Comparison of ENCODE assay signal across 9 cellular contexts in genomic region chr17:68539536-68540469, GRCh38. TPM values are rescaled to one million over a fixed set of nuclear protein-coding genes. Genes with fewer than 3 reads are reported as not detected.
DNase-seq lines count a peak whose midpoint lies in the region; ATAC-seq, FAIRE-seq and TF ChIP-seq lines count a peak whose summit lies in the region.
"Had no signal": no experiment of that assay in that cellular context is flagged by ENCODE, and none has a peak within 500 bp of the region (broad histone marks: within the 10 kb centered on the region; RNA-seq: fewer than 3 reads in every experiment).

No MANE protein-coding gene starts in this region.

- peak; percentile 34 for ATAC-seq in Right ventricle myocardium inferior
- peak; percentile 33 for ATAC-seq in aorta (ENCODE audit: low FRiP score)
- ATAC-seq in omental fat pad (ENCODE audit: low FRiP score): no peak

- 56 to 65% methylated on average over 20 of the region's 20 CpGs for WGBS in aorta, 2 donors

- no peak overlapping the region for H3K4me3 ChIP-seq in WERI-Rb-1 (ENCODE audit: low read depth, low read length)
- H3K4me3 ChIP-seq in kidney (ENCODE audit: low read length in 2 of 2): no peak overlapping the region
- no peak overlapping the region for H3K4me3 ChIP-seq in aorta (ENCODE audit: low read length in 2 of 2)

- no peak overlapping the region for H3K9ac ChIP-seq in kidney (ENCODE audit: low read length in 2 of 2)

- no peak overlapping the region for H3K27ac Mint-ChIP-seq in activated CD4-positive, alpha-beta T cell treated with anti-CD3 and anti-CD28 coated beads, Interleukin-2, amount 10 ng/mL, durations not matched to agents 24 days and 14 days

- TF ChIP-seq CTCF in WERI-Rb-1 (IDR thresholded peaks at IDR 0.05; ENCODE audit: low read depth, low read length): 0 out of 2 replicates have a peak, but pooled peaks have one; percentile 18
- TF ChIP-seq CTCF in kidney (IDR thresholded peaks at IDR 0.05; ENCODE audit: borderline replicate concordance, extremely low read depth, insufficient read depth): peak; percentile 23
- TF ChIP-seq CTCF in omental fat pad (IDR thresholded peaks at IDR 0.05): no peak

- H3K27me3 Mint-ChIP-seq in activated CD4-positive, alpha-beta T cell treated with anti-CD3 and anti-CD28 coated beads, Interleukin-2, amount 10 ng/mL, durations not matched to agents 24 days and 14 days: no peaks in the 10 kb centered on the region

- no peaks in the 10 kb centered on the region for H3K9me3 ChIP-seq in WERI-Rb-1 (ENCODE audit: severe bottlenecking)
- H3K9me3 ChIP-seq in kidney (ENCODE audit: control insufficient read depth in 1 of 2, low read length in 2 of 2): no peaks in the 10 kb centered on the region
- H3K9me3 ChIP-seq in aorta (ENCODE audit: control insufficient read depth, low read length): no peaks in the 10 kb centered on the region

- no peak overlapping the region for H3K27ac ChIP-seq in WERI-Rb-1
- no peak overlapping the region for H3K27ac ChIP-seq in kidney (ENCODE audit: low read depth in 2 of 2, low read length in 2 of 2)
- H3K27ac ChIP-seq in aorta (ENCODE audit: low read depth in 1 of 2, low read length in 2 of 2): no peak overlapping the region

- DNase-seq in Right ventricle myocardium inferior (ENCODE audit: missing footprints) (peak; percentile 68), cardiac septum (ENCODE audit: low spot score) (no peak), WERI-Rb-1 (no peak), kidney (no peak), aorta (no peak), HPDE6-E6E7 (ENCODE audit: extremely low spot score) (no peak), omental fat pad (ENCODE audit: low spot score) (no peak)
- no peak for DNase-seq in activated CD4-positive, alpha-beta T cell treated with anti-CD3 and anti-CD28 coated beads, Interleukin-2, amount 10 ng/mL, durations not matched to agents 24 days and 14 days

- peaks cover 2% of the 10 kb centered on the region for H3K4me1 Mint-ChIP-seq in activated CD4-positive, alpha-beta T cell treated with anti-CD3 and anti-CD28 coated beads, Interleukin-2, amount 10 ng/mL, durations not matched to agents 24 days and 14 days

- H3K36me3 Mint-ChIP-seq in activated CD4-positive, alpha-beta T cell treated with anti-CD3 and anti-CD28 coated beads, Interleukin-2, amount 10 ng/mL, durations not matched to agents 24 days and 14 days (ENCODE audit: low read depth): peaks cover 22% of the 10 kb centered on the region

- H3K27me3 ChIP-seq in WERI-Rb-1 (ENCODE audit: insufficient read depth, low read depth, severe bottlenecking) (no peaks in the 10 kb centered on the region), aorta (ENCODE audit: control insufficient read depth in 1 of 2, insufficient read depth in 2 of 2, low read length in 1 of 2) (no peaks in the 10 kb centered on the region)

- FAIRE-seq in kidney (lab: Jason Lieb, UNC): no peak
- FAIRE-seq: islet of Langerhans had no signal

- intact Hi-C loops in Right ventricle myocardium inferior (cut with DNase I) (loop anchor here (5.0 to 10.0 kb wide), 2 partner anchors 55 to 217 kb away; no protein-coding TSS in a partner anchor), cardiac septum (cut with DNase I) (loop anchor here (5.0 to 10.0 kb wide), 2 partner anchors 62 to 225 kb away; partner anchors contain the start of gene FAM20A), kidney (cut with DNase I) (loop anchor here (10.0 kb wide), 1 partner anchor 75 kb away; no protein-coding TSS in a partner anchor), aorta (cut with DNase I) (loop anchor here in 1 of 2 donors (10.0 kb wide), 1 partner anchor 215 kb away; no protein-coding TSS in a partner anchor)
- intact Hi-C loops in activated CD4-positive, alpha-beta T cell treated with anti-CD3 and anti-CD28 coated beads, Interleukin-2, amount 10 ng/mL, durations not matched to agents 24 days and 14 days (cut with micrococcal nuclease): no loop called here

- H3K36me3 ChIP-seq in WERI-Rb-1 (peaks cover 37% of the 10 kb centered on the region), kidney (ENCODE audit: control insufficient read depth in 1 of 2, insufficient read depth in 2 of 2, low read length in 2 of 2) (peaks cover 18 to 23% of the 10 kb centered on the region in 2 donors), aorta (ENCODE audit: control insufficient read depth in 1 of 2, insufficient read depth in 2 of 2, low read length in 1 of 2) (peaks cover 0 to 4% of the 10 kb centered on the region in 2 donors)

- peaks cover 0 to 3% of the 10 kb centered on the region in 2 donors for H3K4me1 ChIP-seq in kidney (ENCODE audit: control insufficient read depth in 1 of 2, insufficient read depth in 1 of 2, low read depth in 1 of 2, low read length in 2 of 2)
- no peaks in the 10 kb centered on the region for H3K4me1 ChIP-seq in aorta (ENCODE audit: control insufficient read depth in 1 of 2, insufficient read depth in 2 of 2, low read length in 2 of 2)

- H3K9me3 Mint-ChIP-seq in activated CD4-positive, alpha-beta T cell treated with anti-CD3 and anti-CD28 coated beads, Interleukin-2, amount 10 ng/mL, durations not matched to agents 24 days and 14 days: no peaks in the 10 kb centered on the region

- H3K4me3 Mint-ChIP-seq in activated CD4-positive, alpha-beta T cell treated with anti-CD3 and anti-CD28 coated beads, Interleukin-2, amount 10 ng/mL, durations not matched to agents 24 days and 14 days: no peak overlapping the region

RNA-seq across cellular contexts. Expression of gene PRKAR1A, which starts 27.6 kb away (rescaled TPM):
- 584 TPM for total RNA-seq in Right ventricle myocardium inferior
- total RNA-seq in cardiac septum: 967 TPM
- total RNA-seq in kidney: 340 TPM
- polyA plus RNA-seq in kidney (ENCODE audit: insufficient read depth, low read depth, low replicate concordance): 92.3 TPM
- total RNA-seq in aorta: 100 to 1,000 TPM; 251 to 297 TPM
- 100 to 1,000 TPM in 1 of 2 donors, 10 to 100 TPM in 1; 97.0 to 104 TPM for polyA plus RNA-seq in aorta
- 100 to 1,000 TPM; 352 to 561 (median 476) TPM for total RNA-seq in omental fat pad
- 194 and 207 TPM in 2 replicates for total RNA-seq in activated CD4-positive, alpha-beta T cell treated with anti-CD3 and anti-CD28 coated beads, Interleukin-2, amount 10 ng/mL, durations not matched to agents 24 days and 14 days

Comparison
In these comparisons a context has a peak if more than half of its experiments do, and no peak if none do; other contexts are left out.
1. CTCF ChIP-seq: peak in WERI-Rb-1 (single experiment) and kidney (single experiment); none in omental fat pad (0 of 3).